1 cellular context compared by ENCODE assay signal in the genomic region with DNA sequence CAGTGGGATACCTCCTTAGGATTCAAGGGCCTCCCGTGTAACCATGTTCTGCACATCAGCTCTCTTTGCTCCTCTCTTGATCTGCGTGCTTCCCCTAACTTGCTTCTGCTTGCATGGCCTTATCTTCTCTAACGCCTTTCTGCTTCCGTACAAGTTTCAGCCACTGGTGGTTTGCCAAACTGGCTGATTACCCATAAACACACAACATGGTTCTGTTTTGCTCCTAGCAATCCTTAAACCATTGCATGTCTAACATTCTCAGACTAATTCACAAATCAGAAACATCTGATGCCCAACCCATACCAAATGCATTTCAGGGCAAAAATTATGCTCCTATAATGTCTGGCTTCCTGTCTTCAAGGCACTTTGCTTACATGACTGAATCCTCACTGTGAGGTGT.
TF ChIP-seq lines count a peak whose summit lies in the region.

No MANE protein-coding gene starts in this region.

TF ChIP-seq in GM23338, 12 proteins besides CTCF, POLR2A, EP300 and RAD21 (continued from another document):
- TF ChIP-seq, protein P1, sequence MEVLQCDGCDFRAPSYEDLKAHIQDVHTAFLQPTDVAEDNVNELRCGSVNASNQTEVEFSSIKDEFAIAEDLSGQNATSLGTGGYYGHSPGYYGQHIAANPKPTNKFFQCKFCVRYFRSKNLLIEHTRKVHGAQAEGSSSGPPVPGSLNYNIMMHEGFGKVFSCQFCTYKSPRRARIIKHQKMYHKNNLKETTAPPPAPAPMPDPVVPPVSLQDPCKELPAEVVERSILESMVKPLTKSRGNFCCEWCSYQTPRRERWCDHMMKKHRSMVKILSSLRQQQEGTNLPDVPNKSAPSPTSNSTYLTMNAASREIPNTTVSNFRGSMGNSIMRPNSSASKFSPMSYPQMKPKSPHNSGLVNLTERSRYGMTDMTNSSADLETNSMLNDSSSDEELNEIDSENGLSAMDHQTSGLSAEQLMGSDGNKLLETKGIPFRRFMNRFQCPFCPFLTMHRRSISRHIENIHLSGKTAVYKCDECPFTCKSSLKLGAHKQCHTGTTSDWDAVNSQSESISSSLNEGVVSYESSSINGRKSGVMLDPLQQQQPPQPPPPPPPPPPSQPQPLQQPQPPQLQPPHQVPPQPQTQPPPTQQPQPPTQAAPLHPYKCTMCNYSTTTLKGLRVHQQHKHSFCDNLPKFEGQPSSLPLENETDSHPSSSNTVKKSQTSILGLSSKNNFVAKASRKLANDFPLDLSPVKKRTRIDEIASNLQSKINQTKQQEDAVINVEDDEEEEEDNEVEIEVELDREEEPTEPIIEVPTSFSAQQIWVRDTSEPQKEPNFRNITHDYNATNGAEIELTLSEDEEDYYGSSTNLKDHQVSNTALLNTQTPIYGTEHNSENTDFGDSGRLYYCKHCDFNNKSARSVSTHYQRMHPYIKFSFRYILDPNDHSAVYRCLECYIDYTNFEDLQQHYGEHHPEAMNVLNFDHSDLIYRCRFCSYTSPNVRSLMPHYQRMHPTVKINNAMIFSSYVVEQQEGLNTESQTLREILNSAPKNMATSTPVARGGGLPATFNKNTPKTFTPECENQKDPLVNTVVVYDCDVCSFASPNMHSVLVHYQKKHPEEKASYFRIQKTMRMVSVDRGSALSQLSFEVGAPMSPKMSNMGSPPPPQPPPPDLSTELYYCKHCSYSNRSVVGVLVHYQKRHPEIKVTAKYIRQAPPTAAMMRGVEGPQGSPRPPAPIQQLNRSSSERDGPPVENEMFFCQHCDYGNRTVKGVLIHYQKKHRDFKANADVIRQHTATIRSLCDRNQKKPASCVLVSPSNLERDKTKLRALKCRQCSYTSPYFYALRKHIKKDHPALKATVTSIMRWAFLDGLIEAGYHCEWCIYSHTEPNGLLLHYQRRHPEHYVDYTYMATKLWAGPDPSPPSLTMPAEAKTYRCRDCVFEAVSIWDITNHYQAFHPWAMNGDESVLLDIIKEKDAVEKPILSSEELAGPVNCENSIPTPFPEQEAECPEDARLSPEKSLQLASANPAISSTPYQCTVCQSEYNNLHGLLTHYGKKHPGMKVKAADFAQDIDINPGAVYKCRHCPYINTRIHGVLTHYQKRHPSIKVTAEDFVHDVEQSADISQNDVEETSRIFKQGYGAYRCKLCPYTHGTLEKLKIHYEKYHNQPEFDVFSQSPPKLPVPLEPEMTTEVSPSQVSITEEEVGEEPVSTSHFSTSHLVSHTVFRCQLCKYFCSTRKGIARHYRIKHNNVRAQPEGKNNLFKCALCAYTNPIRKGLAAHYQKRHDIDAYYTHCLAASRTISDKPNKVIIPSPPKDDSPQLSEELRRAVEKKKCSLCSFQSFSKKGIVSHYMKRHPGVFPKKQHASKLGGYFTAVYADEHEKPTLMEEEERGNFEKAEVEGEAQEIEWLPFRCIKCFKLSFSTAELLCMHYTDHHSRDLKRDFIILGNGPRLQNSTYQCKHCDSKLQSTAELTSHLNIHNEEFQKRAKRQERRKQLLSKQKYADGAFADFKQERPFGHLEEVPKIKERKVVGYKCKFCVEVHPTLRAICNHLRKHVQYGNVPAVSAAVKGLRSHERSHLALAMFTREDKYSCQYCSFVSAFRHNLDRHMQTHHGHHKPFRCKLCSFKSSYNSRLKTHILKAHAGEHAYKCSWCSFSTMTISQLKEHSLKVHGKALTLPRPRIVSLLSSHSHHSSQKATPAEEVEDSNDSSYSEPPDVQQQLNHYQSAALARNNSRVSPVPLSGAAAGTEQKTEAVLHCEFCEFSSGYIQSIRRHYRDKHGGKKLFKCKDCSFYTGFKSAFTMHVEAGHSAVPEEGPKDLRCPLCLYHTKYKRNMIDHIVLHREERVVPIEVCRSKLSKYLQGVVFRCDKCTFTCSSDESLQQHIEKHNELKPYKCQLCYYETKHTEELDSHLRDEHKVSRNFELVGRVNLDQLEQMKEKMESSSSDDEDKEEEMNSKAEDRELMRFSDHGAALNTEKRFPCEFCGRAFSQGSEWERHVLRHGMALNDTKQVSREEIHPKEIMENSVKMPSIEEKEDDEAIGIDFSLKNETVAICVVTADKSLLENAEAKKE (CRISPR knock-in tag; IDR thresholded peaks at IDR 0.05) = no peak
- TF ChIP-seq ZNF114 (CRISPR knock-in tag; IDR thresholded peaks at IDR 0.05) (no peak), JUNB (IDR thresholded peaks at IDR 0.05; ENCODE audit: unreplicated experiment) (no peak)
- TF ChIP-seq, protein P2, sequence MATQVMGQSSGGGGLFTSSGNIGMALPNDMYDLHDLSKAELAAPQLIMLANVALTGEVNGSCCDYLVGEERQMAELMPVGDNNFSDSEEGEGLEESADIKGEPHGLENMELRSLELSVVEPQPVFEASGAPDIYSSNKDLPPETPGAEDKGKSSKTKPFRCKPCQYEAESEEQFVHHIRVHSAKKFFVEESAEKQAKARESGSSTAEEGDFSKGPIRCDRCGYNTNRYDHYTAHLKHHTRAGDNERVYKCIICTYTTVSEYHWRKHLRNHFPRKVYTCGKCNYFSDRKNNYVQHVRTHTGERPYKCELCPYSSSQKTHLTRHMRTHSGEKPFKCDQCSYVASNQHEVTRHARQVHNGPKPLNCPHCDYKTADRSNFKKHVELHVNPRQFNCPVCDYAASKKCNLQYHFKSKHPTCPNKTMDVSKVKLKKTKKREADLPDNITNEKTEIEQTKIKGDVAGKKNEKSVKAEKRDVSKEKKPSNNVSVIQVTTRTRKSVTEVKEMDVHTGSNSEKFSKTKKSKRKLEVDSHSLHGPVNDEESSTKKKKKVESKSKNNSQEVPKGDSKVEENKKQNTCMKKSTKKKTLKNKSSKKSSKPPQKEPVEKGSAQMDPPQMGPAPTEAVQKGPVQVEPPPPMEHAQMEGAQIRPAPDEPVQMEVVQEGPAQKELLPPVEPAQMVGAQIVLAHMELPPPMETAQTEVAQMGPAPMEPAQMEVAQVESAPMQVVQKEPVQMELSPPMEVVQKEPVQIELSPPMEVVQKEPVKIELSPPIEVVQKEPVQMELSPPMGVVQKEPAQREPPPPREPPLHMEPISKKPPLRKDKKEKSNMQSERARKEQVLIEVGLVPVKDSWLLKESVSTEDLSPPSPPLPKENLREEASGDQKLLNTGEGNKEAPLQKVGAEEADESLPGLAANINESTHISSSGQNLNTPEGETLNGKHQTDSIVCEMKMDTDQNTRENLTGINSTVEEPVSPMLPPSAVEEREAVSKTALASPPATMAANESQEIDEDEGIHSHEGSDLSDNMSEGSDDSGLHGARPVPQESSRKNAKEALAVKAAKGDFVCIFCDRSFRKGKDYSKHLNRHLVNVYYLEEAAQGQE (IDR thresholded peaks at IDR 0.05; ENCODE audit: unreplicated experiment) = no peak
TF ChIP-seq in GM23338: peak in this region for 0.
